Comparison of ENCODE assay signal across 8 cellular contexts in genomic region chr12:101414533-101415119, GRCh38. TPM values are rescaled to one million over a fixed set of nuclear protein-coding genes. Genes with fewer than 3 reads are reported as not detected.
A peak's percentile ranks its signal among the peaks of the same experiment; 100 is the strongest.
DNase-seq lines count a peak whose midpoint lies in the region; ATAC-seq and TF ChIP-seq lines count a peak whose summit lies in the region.

No MANE protein-coding gene starts in this region.

- H3K4me1 ChIP-seq in breast epithelium (no peaks in the 10 kb centered on the region), left lung (no peaks in the 10 kb centered on the region)

- no peak overlapping the region for H3K27ac Mint-ChIP-seq in activated CD4-positive, alpha-beta memory T cell treated with anti-CD3 and anti-CD28 coated beads for 36 hours

- no peaks in the 10 kb centered on the region for H3K27me3 Mint-ChIP-seq in activated CD4-positive, alpha-beta memory T cell treated with anti-CD3 and anti-CD28 coated beads for 36 hours

- TF ChIP-seq POLR2A in breast epithelium (IDR thresholded peaks at IDR 0.05): no peak

- DNase-seq in 8988T: peak; percentile 17
- peak; percentile 75 for DNase-seq in ELR (ENCODE audit: low read depth)
- DNase-seq in HS-27A (ENCODE audit: low read depth): peak; percentile 20
- peak; percentile 44 for DNase-seq in NCI-H82 treated with DMSO at 0.1 percent for 48 hours (lab: John Stamatoyannopoulos, UW; ENCODE audit: unreplicated experiment)
- DNase-seq in breast epithelium (ENCODE audit: low spot score in 2 of 2): no peak
- no peak for DNase-seq in left lung
- no peak for DNase-seq in activated CD4-positive, alpha-beta memory T cell treated with anti-CD3 and anti-CD28 coated beads for 36 hours
- DNase-seq in activated CD8-positive, alpha-beta memory T cell treated with anti-CD3 and anti-CD28 coated beads, Interleukin-2, amount 50 U/mL, for 48 hours: no peak

- intact Hi-C loops in breast epithelium (cut with DNase I; ENCODE audit: low total_unique reads) (no loop called here), left lung (cut with DNase I) (loop anchor here in 1 of 2 donors (10.0 kb wide), 1 partner anchor 420 kb away; the partner anchor contains the start of gene GNPTAB)
- intact Hi-C loops in activated CD4-positive, alpha-beta memory T cell treated with anti-CD3 and anti-CD28 coated beads for 36 hours (cut with micrococcal nuclease): loop anchor here (1.0 to 10.0 kb wide), 4 partner anchors 150 to 425 kb away; no protein-coding TSS in a partner anchor

- CTCF ChIA-PET in activated CD4-positive, alpha-beta memory T cell treated with anti-CD3 and anti-CD28 coated beads for 36 hours (lab: Charles Lee): interaction anchor here (0.6 to 1.1 kb wide), 15 partner anchors 8 to 425 kb away, joined by 3 to 18 read pairs (median 3); no protein-coding TSS in a partner anchor

- no peaks in the 10 kb centered on the region for H3K9me3 ChIP-seq in breast epithelium
- no peaks in the 10 kb centered on the region for H3K9me3 ChIP-seq in left lung

- no peaks in the 10 kb centered on the region for H3K36me3 Mint-ChIP-seq in activated CD4-positive, alpha-beta memory T cell treated with anti-CD3 and anti-CD28 coated beads for 36 hours

- no peak overlapping the region for H3K4me3 Mint-ChIP-seq in activated CD4-positive, alpha-beta memory T cell treated with anti-CD3 and anti-CD28 coated beads for 36 hours

- H3K27ac ChIP-seq in breast epithelium (no peak overlapping the region), left lung (no peak overlapping the region)

- no peaks in the 10 kb centered on the region for H3K4me1 Mint-ChIP-seq in activated CD4-positive, alpha-beta memory T cell treated with anti-CD3 and anti-CD28 coated beads for 36 hours (ENCODE audit: low read depth)

- H3K9me3 Mint-ChIP-seq in activated CD4-positive, alpha-beta memory T cell treated with anti-CD3 and anti-CD28 coated beads for 36 hours: no peaks in the 10 kb centered on the region

- peak; percentile 76 for ATAC-seq in left lung

- H3K36me3 ChIP-seq in breast epithelium (no peaks in the 10 kb centered on the region), left lung (no peaks in the 10 kb centered on the region)

- no peaks in the 10 kb centered on the region for H3K27me3 ChIP-seq in breast epithelium
- H3K27me3 ChIP-seq in left lung: no peaks in the 10 kb centered on the region

- TF ChIP-seq CTCF in breast epithelium (IDR thresholded peaks at IDR 0.05): peak; percentile 34 to 57 (median 45)
- peak; percentile 47 to 59 for TF ChIP-seq CTCF in left lung (IDR thresholded peaks at IDR 0.05)

- H3K4me3 ChIP-seq in breast epithelium (no peak overlapping the region), left lung (no peak overlapping the region)

- POLR2A ChIA-PET in activated CD4-positive, alpha-beta memory T cell treated with anti-CD3 and anti-CD28 coated beads for 36 hours (lab: Charles Lee): no interaction called here

RNA-seq across cellular contexts. Expression of gene ARL1, which starts 7.1 kb away (rescaled TPM):
- total RNA-seq in breast epithelium (100 to 1,000 TPM in 1 of 3 donors, 10 to 100 TPM in 2; 65.1 to 102 (median 89.1) TPM), left lung (100 to 1,000 TPM in 1 of 2 donors, 10 to 100 TPM in 1; 96.2 to 106 TPM)
- total RNA-seq in activated CD4-positive, alpha-beta memory T cell treated with anti-CD3 and anti-CD28 coated beads for 36 hours: 10 to 100 TPM; 63.2 to 64.1 TPM

Comparison
In these comparisons a context has a peak if more than half of its experiments do, and no peak if none do; other contexts are left out.
1. DNase-seq: peak in 8988T (single experiment), ELR (single experiment), HS-27A (single experiment) and NCI-H82 treated with DMSO at 0.1 percent for 48 hours (single experiment); none in breast epithelium (0 of 2), left lung (0 of 2), activated CD4-positive, alpha-beta memory T cell treated with anti-CD3 and anti-CD28 coated beads for 36 hours (single experiment) and activated CD8-positive, alpha-beta memory T cell treated with anti-CD3 and anti-CD28 coated beads, Interleukin-2, amount 50 U/mL, for 48 hours (single experiment).